16 cellular contexts compared by ENCODE assay signal in the genomic region with DNA sequence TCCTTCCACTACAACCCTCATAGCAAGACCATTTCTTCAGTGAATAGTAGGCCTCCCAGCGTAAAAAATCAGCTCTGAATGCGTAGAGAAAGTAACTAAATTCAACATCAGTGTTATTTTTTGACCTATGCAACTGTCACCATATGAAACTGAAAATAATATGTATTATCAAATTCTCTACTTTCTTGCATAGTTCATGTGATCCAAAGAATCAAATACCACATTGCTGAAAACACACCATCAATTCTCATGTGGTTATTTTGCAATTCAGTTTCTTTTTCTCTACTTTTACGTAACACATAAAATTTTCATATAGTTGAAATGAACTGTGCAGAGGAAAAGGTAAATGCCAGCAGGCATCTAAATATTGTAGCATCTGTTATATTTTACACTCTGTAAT.
A peak's percentile ranks its signal among the peaks of the same experiment; 100 is the strongest.
DNase-seq lines count a peak whose midpoint lies in the region; ATAC-seq lines count a peak whose summit lies in the region.
"Had no signal": no experiment of that assay in that cellular context is flagged by ENCODE, and none has a peak within 500 bp of the region (broad histone marks: within the 10 kb centered on the region; RNA-seq: fewer than 3 reads in every experiment).

No MANE protein-coding gene starts in this region.

- H3K27me3 ChIP-seq in MG63: no peaks in the 10 kb centered on the region

- H3K36me3 ChIP-seq in MG63: no peaks in the 10 kb centered on the region
- H3K36me3 ChIP-seq: HAP-1 had no signal

- ATAC-seq in GM18517 (IDR thresholded peaks at IDR 0.05; ENCODE audit: unreplicated experiment): peak; percentile 50
- peak; percentile 75 for ATAC-seq in GM19351 (IDR thresholded peaks at IDR 0.05; ENCODE audit: unreplicated experiment)
- peak; percentile 68 for ATAC-seq in GM21786 (IDR thresholded peaks at IDR 0.05; ENCODE audit: unreplicated experiment)
- no peak for ATAC-seq in GM18861 (IDR thresholded peaks at IDR 0.05; ENCODE audit: unreplicated experiment)

- no peak overlapping the region for H3K4me3 ChIP-seq in MG63
- H3K4me3 ChIP-seq: HAP-1 had no signal

- H3K9me3 ChIP-seq in MG63: no peaks in the 10 kb centered on the region
- H3K9me3 ChIP-seq: HAP-1 had no signal

- DNase-seq in NCI-H1417 (lab: John Stamatoyannopoulos, UW): no peak
- DNase-seq in MG63: no peak
- DNase-seq: C1 segment of cervical spinal cord; Calu3; CD4-positive, alpha-beta memory T cell; COR-L47; DMS53; DMS79 treated with DMSO at 0.1 percent for 48 hours; GF-D8; GOT3; HFFc6 had no signal
